ENCODE assay signal across 11 cellular contexts in genomic region chr4:38190717-38191178, GRCh38.
DNase-seq lines count a peak whose midpoint lies in the region; ATAC-seq lines count a peak whose summit lies in the region.
"Had no signal": no experiment of that assay in that cellular context is flagged by ENCODE, and none has a peak within 500 bp of the region (broad histone marks: within the 10 kb centered on the region; RNA-seq: fewer than 3 reads in every experiment).

No MANE protein-coding gene starts in this region.

- DNase-seq in GM03348 (ENCODE audit: low spot score) (peak; percentile 55), adipocyte (ENCODE audit: low read depth) (peak; percentile 81), head of caudate nucleus (peak in 27 of 42 donors; percentile 18 to 70 (median 40)), sciatic nerve (ENCODE audit: low spot score) (peak; percentile 61), occipital lobe (lab: John Stamatoyannopoulos, UW) (no peak), amniotic stem cell (lab: John Stamatoyannopoulos, UW) (no peak), CD1c-positive myeloid dendritic cell (ENCODE audit: extremely low spot score) (no peak)
- DNase-seq: H7, testis had no signal

- ATAC-seq in sciatic nerve (peak; percentile 88), HG03571 (IDR thresholded peaks at IDR 0.05; ENCODE audit: unreplicated experiment) (no peak)
- ATAC-seq: K562 had no signal

- intact Hi-C loops in head of caudate nucleus (cut with DNase I) (no loop called here), sciatic nerve (cut with DNase I) (no loop called here)

- peak overlapping the region; percentile 4 for H3K4me3 ChIP-seq in adipocyte (ENCODE audit: low read length)
- H3K4me3 ChIP-seq: K562, testis had no signal

- H3K27me3 ChIP-seq in adipocyte (replicated peaks; ENCODE audit: control insufficient read depth, insufficient read depth, low read length), result no peaks in the 10 kb centered on the region
- H3K27me3 ChIP-seq: testis had no signal

- H3K36me3 ChIP-seq in adipocyte (ENCODE audit: control insufficient read depth, insufficient read depth, low read length, severe bottlenecking), result no peaks in the 10 kb centered on the region

- H3K9me3 ChIP-seq in adipocyte (ENCODE audit: control insufficient read depth, low read length), result peaks cover 15% of the 10 kb centered on the region
- H3K9me3 ChIP-seq: testis had no signal

- peaks cover 25% of the 10 kb centered on the region for H3K4me1 ChIP-seq in adipocyte (ENCODE audit: control insufficient read depth, insufficient read depth, low read length)
- H3K4me1 ChIP-seq: testis had no signal

- H3K9ac ChIP-seq in adipocyte (ENCODE audit: low read length), result peak overlapping the region; percentile 42

Comparison
In these comparisons a context has a peak if more than half of its experiments do, and no peak if none do; other contexts are left out.
1. DNase-seq: peak in GM03348 (single experiment), adipocyte (single experiment), head of caudate nucleus (27 of 42) and sciatic nerve (single experiment); none in occipital lobe (single experiment), amniotic stem cell (single experiment) and CD1c-positive myeloid dendritic cell (single experiment).